ENCODE assay signal across 12 cellular contexts in the genomic region with DNA sequence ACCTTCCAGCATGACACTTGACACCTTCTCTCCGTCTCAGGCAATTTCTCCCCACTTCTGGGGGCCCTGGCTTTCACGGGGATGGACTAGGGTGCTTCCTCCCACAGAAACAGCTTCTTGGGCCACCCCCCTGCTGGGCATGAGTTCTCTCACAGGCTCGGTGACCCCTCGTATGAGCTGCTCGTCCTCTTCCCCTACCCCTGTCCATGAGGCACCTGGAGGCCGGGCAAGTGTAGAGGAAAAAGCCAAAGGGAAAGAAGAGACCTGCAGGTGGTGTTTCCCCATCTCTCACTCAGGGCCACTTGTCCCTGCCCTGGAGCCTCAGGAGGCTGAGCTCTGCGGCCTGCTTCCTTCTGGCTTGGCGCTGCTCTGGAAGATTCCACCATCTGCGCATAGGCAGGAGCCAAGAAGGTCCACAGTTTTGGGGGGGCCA. TPM values are rescaled to one million over a fixed set of nuclear protein-coding genes. Genes with fewer than 3 reads are reported as not detected.
DNase-seq lines count a peak whose midpoint lies in the region; ATAC-seq and TF ChIP-seq lines count a peak whose summit lies in the region.
"Had no signal": no experiment of that assay in that cellular context is flagged by ENCODE, and none has a peak within 500 bp of the region (broad histone marks: within the 10 kb centered on the region; RNA-seq: fewer than 3 reads in every experiment).

No MANE protein-coding gene starts in this region.

- no peaks in the 10 kb centered on the region for H3K27me3 ChIP-seq in A673 (replicated peaks; ENCODE audit: insufficient read depth, low read depth, low read length, poor library complexity)
- no peaks in the 10 kb centered on the region for H3K27me3 ChIP-seq in neural progenitor cell
- H3K27me3 ChIP-seq: ovary had no signal

- no peaks in the 10 kb centered on the region for H3K9me3 Mint-ChIP-seq in central memory CD8-positive, alpha-beta T cell
- H3K9me3 Mint-ChIP-seq in neural progenitor cell = peaks cover 10% of the 10 kb centered on the region
- H3K9me3 Mint-ChIP-seq: activated T-cell treated with anti-CD3 and anti-CD28 coated beads, Interleukin-2, amount 50 U/mL, for 4 hours had no signal

- H3K4me3 ChIP-seq in A673 (ENCODE audit: low read depth, low read length, poor library complexity, severe bottlenecking) (no peak overlapping the region), neural progenitor cell (no peak overlapping the region)

- H3K27me3 Mint-ChIP-seq in central memory CD8-positive, alpha-beta T cell = peaks cover 24% of the 10 kb centered on the region
- peaks cover 6% of the 10 kb centered on the region for H3K27me3 Mint-ChIP-seq in neural progenitor cell (ENCODE audit: insufficient read depth, low read depth)

- no peak overlapping the region for H2AFZ ChIP-seq in neural progenitor cell (replicated peaks)

- CTCF ChIA-PET in A673 (lab: Charles Lee) = no interaction called here

- TF ChIP-seq CTCF in A673 (conservative IDR thresholded peaks at IDR 0.05; ENCODE audit: low read depth, low read length) (no peak), neural progenitor cell (IDR thresholded peaks at IDR 0.05) (no peak)

- H3K36me3 Mint-ChIP-seq in central memory CD8-positive, alpha-beta T cell (ENCODE audit: insufficient read depth) = peaks cover 4% of the 10 kb centered on the region
- H3K36me3 Mint-ChIP-seq in neural progenitor cell = peaks cover 17% of the 10 kb centered on the region

- POLR2A ChIA-PET in A673 (lab: Charles Lee; ENCODE audit: low non-redundant PET) = no interaction called here

- H3K9me3 ChIP-seq in A673 (ENCODE audit: low read depth, low read length, poor library complexity, severe bottlenecking) (no peaks in the 10 kb centered on the region), neural progenitor cell (ENCODE audit: low read depth) (no peaks in the 10 kb centered on the region)
- H3K9me3 ChIP-seq: ovary had no signal

- H3K36me3 ChIP-seq in A673 (ENCODE audit: insufficient read depth, low read length, poor library complexity, severe bottlenecking) = no peaks in the 10 kb centered on the region
- no peaks in the 10 kb centered on the region for H3K36me3 ChIP-seq in neural progenitor cell
- H3K36me3 ChIP-seq: ovary had no signal

- no peak for ATAC-seq in central memory CD8-positive, alpha-beta T cell (replicated peaks; ENCODE audit: extremely low read depth, poor library complexity, severe bottlenecking)
- no peak for ATAC-seq in HG02759 (IDR thresholded peaks at IDR 0.05; ENCODE audit: unreplicated experiment)
- ATAC-seq: activated T-cell treated with anti-CD3 and anti-CD28 coated beads, Interleukin-2, amount 50 U/mL, for 4 hours had no signal

- H3K27ac Mint-ChIP-seq in central memory CD8-positive, alpha-beta T cell (ENCODE audit: low read depth) = no peak overlapping the region
- H3K27ac Mint-ChIP-seq in neural progenitor cell = no peak overlapping the region

- no peak overlapping the region for H3K27ac ChIP-seq in A673 (ENCODE audit: low read depth, low read length, poor library complexity, severe bottlenecking)
- H3K27ac ChIP-seq in neural progenitor cell = no peak overlapping the region

- DNase-seq in A673 (ENCODE audit: low spot score) = no peak
- peak; percentile 29 for DNase-seq in DMS79 (lab: John Stamatoyannopoulos, UW)
- DNase-seq in central memory CD8-positive, alpha-beta T cell (ENCODE audit: low spot score in 2 of 2) = no peak
- DNase-seq in neural progenitor cell (ENCODE audit: low spot score) = no peak
- DNase-seq in GM19238 (ENCODE audit: insufficient read length, low spot score) = no peak
- no peak for DNase-seq in LoVo (ENCODE audit: low spot score)
- no peak for DNase-seq in NCI-H446 (lab: John Stamatoyannopoulos, UW)
- DNase-seq: activated T-cell treated with anti-CD3 and anti-CD28 coated beads, Interleukin-2, amount 50 U/mL, for 4 hours; NCI-H1092; NCI-H2227 treated with DMSO at 0.1 percent for 48 hours had no signal

- H3K4me1 Mint-ChIP-seq in central memory CD8-positive, alpha-beta T cell = peaks cover 25% of the 10 kb centered on the region
- H3K4me1 Mint-ChIP-seq in neural progenitor cell = peaks cover 26% of the 10 kb centered on the region

- H3K4me3 Mint-ChIP-seq in central memory CD8-positive, alpha-beta T cell = peak overlapping the region; percentile 91
- peak overlapping the region; percentile 91 for H3K4me3 Mint-ChIP-seq in neural progenitor cell

- H3K4me1 ChIP-seq in A673 (ENCODE audit: insufficient read depth, low read length, poor library complexity, severe bottlenecking) = peaks cover 16% of the 10 kb centered on the region
- H3K4me1 ChIP-seq in neural progenitor cell = peaks cover 23% of the 10 kb centered on the region

- H3K79me2 ChIP-seq in neural progenitor cell (ENCODE audit: low read depth) = peaks cover 26% of the 10 kb centered on the region

- peaks cover 28% of the 10 kb centered on the region for H3F3A ChIP-seq in neural progenitor cell (ENCODE audit: low read depth)

- intact Hi-C loops in A673 (cut with micrococcal nuclease; ENCODE audit: unreplicated experiment) = no loop called here

- no peak overlapping the region for H3K9ac ChIP-seq in neural progenitor cell

- BruUV-seq in A673 (replicated peaks; lab: Mats Ljungman, UMichigan) = TSS peak; percentile 33

- H4K20me1 ChIP-seq in neural progenitor cell (ENCODE audit: low read depth) = no peaks in the 10 kb centered on the region

- peak overlapping the region; percentile 92 for H3K4me2 ChIP-seq in neural progenitor cell

RNA-seq across cellular contexts. Expression of a gene that starts 1.9 kb away (rescaled TPM):
- total RNA-seq in A673 (2021) (53.9 and 56.7 TPM in 2 replicates), neural progenitor cell (ENCODE audit: low replicate concordance) (36.6 and 140 TPM in 2 replicates)

RNA-seq across cellular contexts. Expression of a gene that starts 41.9 kb away (rescaled TPM):
- 2.3 and 2.6 TPM in 2 replicates for total RNA-seq in A673 (2021)
- 0.17 and 0.25 TPM in 2 replicates for total RNA-seq in neural progenitor cell (ENCODE audit: low replicate concordance)
